Comparison of ENCODE assay signal across 3 cellular contexts in the genomic region with DNA sequence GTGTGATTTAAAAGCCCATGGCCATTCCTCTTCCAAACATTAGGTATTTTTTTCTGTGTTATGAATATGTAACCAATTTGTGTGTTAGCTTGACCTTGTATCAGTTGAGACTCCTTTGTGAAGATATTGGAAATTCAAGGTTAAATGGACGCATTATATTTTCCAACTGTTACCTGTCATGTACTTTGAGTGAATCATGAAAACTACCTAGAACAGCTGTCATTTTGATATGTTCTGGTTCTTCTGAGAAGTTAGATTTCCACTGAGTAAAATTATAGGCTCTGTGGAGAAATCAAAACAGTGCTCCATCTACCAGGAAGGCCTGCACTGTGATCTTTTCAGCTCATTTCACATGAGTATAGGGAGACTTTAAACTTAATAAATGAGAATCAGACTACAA.
"Had no signal": no experiment of that assay in that cellular context is flagged by ENCODE, and none has a peak within 500 bp of the region (broad histone marks: within the 10 kb centered on the region; RNA-seq: fewer than 3 reads in every experiment).

No MANE protein-coding gene starts in this region.

- DNase-seq: GDM1, GF-D8 had no signal

- H3K4me3 ChIP-seq: GM12878 had no signal
